Comparison of ENCODE assay signal across 1 cellular context in genomic region chr3:197573048-197573767, GRCh38.
TF ChIP-seq lines count a peak whose summit lies in the region.

No MANE protein-coding gene starts in this region.

TF ChIP-seq in liver, 16 proteins besides CTCF, POLR2A, EP300 and RAD21:
- TF ChIP-seq ATF3 (IDR thresholded peaks at IDR 0.05) (peak; percentile 63), FOXA2 (IDR thresholded peaks at IDR 0.05) (peak; percentile 21), GABPA (IDR thresholded peaks at IDR 0.05 in 1 of 2, conservative IDR thresholded peaks at IDR 0.05 in 1 of 2) (peak in 1 of 2 donors; percentile 22), YY1 (IDR thresholded peaks at IDR 0.05) (peak; percentile 94), TAF1 (conservative IDR thresholded peaks at IDR 0.05) (peak; percentile 52), MAX (IDR thresholded peaks at IDR 0.05) (peak; percentile 73), NR2F2 (IDR thresholded peaks at IDR 0.05) (no peak), RXRA (IDR thresholded peaks at IDR 0.05) (peak; percentile 91 to 92), JUND (IDR thresholded peaks at IDR 0.05) (peak; percentile 81 to 83), EGR1 (IDR thresholded peaks at IDR 0.05; ENCODE audit: low read depth in 2 of 2) (peak; percentile 9 to 19), ZBTB33 (IDR thresholded peaks at IDR 0.05) (peak; percentile 87), SP1 (IDR thresholded peaks at IDR 0.05) (peak; percentile 92), HNF4A (conservative IDR thresholded peaks at IDR 0.05) (peak; percentile 91 to 94), REST (IDR thresholded peaks at IDR 0.05) (peak; percentile 74), FOXA1 (IDR thresholded peaks at IDR 0.05) (peak; percentile 25), HNF4G (IDR thresholded peaks at IDR 0.05) (peak; percentile 69)
TF ChIP-seq in liver: peak in this region for 15.
